Comparison of ENCODE assay signal across 1 cellular context in genomic region chr11:3382613-3383275, GRCh38.
TF ChIP-seq lines count a peak whose summit lies in the region.

No MANE protein-coding gene starts in this region.

TF ChIP-seq in HCT116, 20 proteins besides CTCF, POLR2A, EP300 and RAD21:
- TF ChIP-seq, protein P1, sequence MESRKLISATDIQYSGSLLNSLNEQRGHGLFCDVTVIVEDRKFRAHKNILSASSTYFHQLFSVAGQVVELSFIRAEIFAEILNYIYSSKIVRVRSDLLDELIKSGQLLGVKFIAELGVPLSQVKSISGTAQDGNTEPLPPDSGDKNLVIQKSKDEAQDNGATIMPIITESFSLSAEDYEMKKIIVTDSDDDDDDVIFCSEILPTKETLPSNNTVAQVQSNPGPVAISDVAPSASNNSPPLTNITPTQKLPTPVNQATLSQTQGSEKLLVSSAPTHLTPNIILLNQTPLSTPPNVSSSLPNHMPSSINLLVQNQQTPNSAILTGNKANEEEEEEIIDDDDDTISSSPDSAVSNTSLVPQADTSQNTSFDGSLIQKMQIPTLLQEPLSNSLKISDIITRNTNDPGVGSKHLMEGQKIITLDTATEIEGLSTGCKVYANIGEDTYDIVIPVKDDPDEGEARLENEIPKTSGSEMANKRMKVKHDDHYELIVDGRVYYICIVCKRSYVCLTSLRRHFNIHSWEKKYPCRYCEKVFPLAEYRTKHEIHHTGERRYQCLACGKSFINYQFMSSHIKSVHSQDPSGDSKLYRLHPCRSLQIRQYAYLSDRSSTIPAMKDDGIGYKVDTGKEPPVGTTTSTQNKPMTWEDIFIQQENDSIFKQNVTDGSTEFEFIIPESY (IDR thresholded peaks at IDR 0.05; ENCODE audit: extremely low read depth, insufficient replicate concordance, low read length): no peak
- TF ChIP-seq ELF1 (IDR thresholded peaks at IDR 0.05; ENCODE audit: borderline replicate concordance, low read depth) (no peak), YY1 (IDR thresholded peaks at IDR 0.05; ENCODE audit: extremely low read depth, insufficient replicate concordance, low read depth, low read length) (no peak)
